ENCODE assay signal across 14 cellular contexts in genomic region chr11:46446343-46446751, GRCh38. TPM values are rescaled to one million over a fixed set of nuclear protein-coding genes. Genes with fewer than 3 reads are reported as not detected.
DNase-seq lines count a peak whose midpoint lies in the region; ATAC-seq and TF ChIP-seq lines count a peak whose summit lies in the region.
"Had no signal": no experiment of that assay in that cellular context is flagged by ENCODE, and none has a peak within 500 bp of the region (broad histone marks: within the 10 kb centered on the region; RNA-seq: fewer than 3 reads in every experiment).

No MANE protein-coding gene starts in this region.

- peak; percentile 26 for TF ChIP-seq CTCF in fibroblast of the aortic adventitia (IDR thresholded peaks at IDR 0.05; ENCODE audit: insufficient read depth, low read length)
- peak; percentile 34 for TF ChIP-seq CTCF in smooth muscle cell (IDR thresholded peaks at IDR 0.05; ENCODE audit: borderline replicate concordance, insufficient read depth, poor library complexity, severe bottlenecking)

- H3K4me3 ChIP-seq in fibroblast of the aortic adventitia (ENCODE audit: low read depth, low read length) (no peak overlapping the region), smooth muscle cell (no peak overlapping the region)
- H3K4me3 ChIP-seq: testis had no signal

- H4K20me1 ChIP-seq in smooth muscle cell (ENCODE audit: low read depth): peaks cover 48% of the 10 kb centered on the region

- peak overlapping the region; percentile 52 for H3K27ac ChIP-seq in smooth muscle cell (ENCODE audit: low read depth)
- H3K27ac ChIP-seq: testis had no signal

- no peak overlapping the region for H2AFZ ChIP-seq in smooth muscle cell (ENCODE audit: low read depth)

- peaks cover 11% of the 10 kb centered on the region for H3K4me1 ChIP-seq in smooth muscle cell (ENCODE audit: low read depth)

- no peak overlapping the region for H3K4me2 ChIP-seq in smooth muscle cell

- DNase-seq in NCI-H1417 (lab: John Stamatoyannopoulos, UW): peak; percentile 36 to 51 (median 48)
- DNase-seq in NCI-H1417 treated with DMSO at 0.1 percent for 48 hours (lab: John Stamatoyannopoulos, UW): no peak
- peak; percentile 55 for DNase-seq in NCI-H2196 (lab: John Stamatoyannopoulos, UW; ENCODE audit: unreplicated experiment)
- peak; percentile 35 for DNase-seq in fibroblast of the aortic adventitia (ENCODE audit: low read depth)
- no peak for DNase-seq in smooth muscle cell (lab: John Stamatoyannopoulos, UW; ENCODE audit: unreplicated experiment)
- DNase-seq in middle frontal gyrus (ENCODE audit: extremely low spot score, low spot score): no peak
- DNase-seq: 8988T; effector CD4-positive, alpha-beta T cell; midbrain; T1000; testis had no signal

- no peaks in the 10 kb centered on the region for H3K27me3 ChIP-seq in smooth muscle cell (ENCODE audit: low read depth)
- H3K27me3 ChIP-seq: testis had no signal

- H3K79me2 ChIP-seq in smooth muscle cell (ENCODE audit: low read depth): peaks cover 17% of the 10 kb centered on the region

- 51% methylated on average over 3 of the region's 3 CpGs for WGBS in smooth muscle cell (ENCODE audit: low lambda C conversion rate)

- ATAC-seq in GM18498 (IDR thresholded peaks at IDR 0.05; ENCODE audit: unreplicated experiment) (no peak), HG02642 (IDR thresholded peaks at IDR 0.05; ENCODE audit: poor library complexity, unreplicated experiment) (no peak)

- no peak overlapping the region for H3K9ac ChIP-seq in smooth muscle cell (ENCODE audit: low read depth)

- no peaks in the 10 kb centered on the region for H3K36me3 ChIP-seq in smooth muscle cell (ENCODE audit: low read depth)

- H3F3A ChIP-seq in smooth muscle cell (ENCODE audit: low read depth): no peaks in the 10 kb centered on the region

- no peaks in the 10 kb centered on the region for H3K9me3 ChIP-seq in smooth muscle cell (replicated peaks; ENCODE audit: low read depth)
- H3K9me3 ChIP-seq: testis had no signal

RNA-seq across cellular contexts. Expression of gene CHRM4, which starts 54.8 kb away (rescaled TPM):
- total RNA-seq in fibroblast of the aortic adventitia (ENCODE audit: low replicate concordance): not detected in 2 replicates
- 4.7 and 5.6 TPM in 2 replicates for total RNA-seq in smooth muscle cell
- 11.1 and 20.0 TPM in 2 replicates for polyA plus RNA-seq in smooth muscle cell
- total RNA-seq: NCI-H460 had no signal

Comparison
In these comparisons a context has a peak if more than half of its experiments do, and no peak if none do; other contexts are left out.
1. DNase-seq: peak in NCI-H1417 (3 of 3), NCI-H2196 (single experiment) and fibroblast of the aortic adventitia (single experiment); none in NCI-H1417 treated with DMSO at 0.1 percent for 48 hours (single experiment), smooth muscle cell (single experiment) and middle frontal gyrus (single experiment).